In genomic region chr11:78798567-78799170, GRCh38 we compare ENCODE assay signal across 8 cellular contexts.
A peak's percentile ranks its signal among the peaks of the same experiment; 100 is the strongest.
DNase-seq lines count a peak whose midpoint lies in the region; ATAC-seq and TF ChIP-seq lines count a peak whose summit lies in the region.

No MANE protein-coding gene starts in this region.

- no peaks in the 10 kb centered on the region for H3K9me3 Mint-ChIP-seq in activated CD8-positive, alpha-beta T cell treated with anti-CD3 and anti-CD28 coated beads for 36 hours

- CTCF ChIA-PET in activated CD8-positive, alpha-beta T cell treated with anti-CD3 and anti-CD28 coated beads for 36 hours (lab: Charles Lee): interaction anchor here (0.8 to 3.1 kb wide), 9 partner anchors 10 to 301 kb away, joined by 3 to 20 read pairs (median 5); no protein-coding TSS in a partner anchor

- H3K4me3 Mint-ChIP-seq in activated CD8-positive, alpha-beta T cell treated with anti-CD3 and anti-CD28 coated beads for 36 hours: no peak overlapping the region

- H3K27me3 Mint-ChIP-seq in activated CD8-positive, alpha-beta T cell treated with anti-CD3 and anti-CD28 coated beads for 36 hours: peaks cover 2% of the 10 kb centered on the region

- POLR2A ChIA-PET in activated CD8-positive, alpha-beta T cell treated with anti-CD3 and anti-CD28 coated beads for 36 hours (lab: Charles Lee): no interaction called here

- ATAC-seq in GM18519 (IDR thresholded peaks at IDR 0.05; ENCODE audit: low FRiP score, unreplicated experiment): peak; percentile 90
- ATAC-seq in HG02981 (IDR thresholded peaks at IDR 0.05; ENCODE audit: unreplicated experiment): peak; percentile 88
- ATAC-seq in activated CD8-positive, alpha-beta T cell treated with anti-CD3 and anti-CD28 coated beads for 36 hours: peak; percentile 81

- TF ChIP-seq CTCF in activated CD8-positive, alpha-beta T cell treated with anti-CD3 and anti-CD28 coated beads for 36 hours (IDR thresholded peaks at IDR 0.05): peak; percentile 73

- peak; percentile 86 for DNase-seq in Ammon's horn (ENCODE audit: low spot score)
- DNase-seq in NCI-H2196 (lab: John Stamatoyannopoulos, UW; ENCODE audit: unreplicated experiment): peak; percentile 44
- DNase-seq in activated CD8-positive, alpha-beta T cell treated with anti-CD3 and anti-CD28 coated beads for 36 hours: peak; percentile 59
- DNase-seq in foreskin melanocyte: peak; percentile 42
- peak; percentile 85 for DNase-seq in pons (ENCODE audit: low spot score)
- no peak for DNase-seq in NCI-H774 (lab: John Stamatoyannopoulos, UW)

- no peaks in the 10 kb centered on the region for H3K36me3 Mint-ChIP-seq in activated CD8-positive, alpha-beta T cell treated with anti-CD3 and anti-CD28 coated beads for 36 hours (ENCODE audit: low read depth)

- no peaks in the 10 kb centered on the region for H3K4me1 Mint-ChIP-seq in activated CD8-positive, alpha-beta T cell treated with anti-CD3 and anti-CD28 coated beads for 36 hours (ENCODE audit: low read depth)

- no peak overlapping the region for H3K27ac Mint-ChIP-seq in activated CD8-positive, alpha-beta T cell treated with anti-CD3 and anti-CD28 coated beads for 36 hours

- intact Hi-C loops in activated CD8-positive, alpha-beta T cell treated with anti-CD3 and anti-CD28 coated beads for 36 hours (cut with micrococcal nuclease): no loop called here
